ENCODE assay signal across 23 cellular contexts in genomic region chr11:15430381-15430780, GRCh38.
"Had no signal": no experiment of that assay in that cellular context is flagged by ENCODE, and none has a peak within 500 bp of the region (broad histone marks: within the 10 kb centered on the region; RNA-seq: fewer than 3 reads in every experiment).

No MANE protein-coding gene starts in this region.

- DNase-seq: naive thymus-derived CD8-positive, alpha-beta T cell; nephron progenitor cell; nucleus accumbens; pancreas; right cardiac atrium; right lobe of liver; sigmoid colon; small intestine; stimulated activated CD4-positive, alpha-beta T cell treated with anti-CD3 and anti-CD28 coated beads, Interleukin-1b, Interleukin-23, amount 100 ng/mL, for 48 hours; stimulated activated CD4-positive, alpha-beta T cell treated with anti-CD3 and anti-CD28 coated beads, Interleukin-4, amount 100 ng/mL, for 1 hour; stimulated activated CD4-positive, alpha-beta T cell treated with anti-CD3 and anti-CD28 coated beads, Interleukin-4, amount 100 ng/mL, for 4 hours; stimulated activated CD8-positive, alpha-beta memory T cell treated with anti-CD3 and anti-CD28 coated beads, Interleukin-4, amount 100 ng/mL, for 48 hours; stimulated activated naive CD4-positive, alpha-beta T cell; stimulated activated naive CD8-positive, alpha-beta T cell treated with anti-CD3 and anti-CD28 coated beads, Interleukin-15, amount 100 ng/mL, for 72 hours; stimulated activated naive CD8-positive, alpha-beta T cell treated with anti-CD3 and anti-CD28 coated beads, Interleukin-15, Interleukin-2, amounts not matched to agents 100 U/mL and 50 U/mL, for 24 hours; substantia nigra; testis; tibial artery; transverse colon; upper lobe of right lung; uterus had no signal

- H3K4me3 ChIP-seq: pancreas, prostate gland, right lobe of liver, sigmoid colon, suprapubic skin, testis, tibial artery, transverse colon, upper lobe of right lung, uterus had no signal
